In genomic region chr13:33612641-33613638, GRCh38 we compare ENCODE assay signal across 11 cellular contexts.
DNase-seq lines count a peak whose midpoint lies in the region; ATAC-seq and TF ChIP-seq lines count a peak whose summit lies in the region.
"Had no signal": no experiment of that assay in that cellular context is flagged by ENCODE, and none has a peak within 500 bp of the region (broad histone marks: within the 10 kb centered on the region; RNA-seq: fewer than 3 reads in every experiment).

No MANE protein-coding gene starts in this region.

- no peaks in the 10 kb centered on the region for H3K36me3 ChIP-seq in osteoblast (ENCODE audit: insufficient read depth, low read length)
- no peaks in the 10 kb centered on the region for H3K36me3 ChIP-seq in H7 (replicated peaks; ENCODE audit: control insufficient read depth, insufficient read depth, low read length)

- no peaks in the 10 kb centered on the region for H3K9me3 ChIP-seq in osteoblast (ENCODE audit: low read depth, low read length)

- H2AFZ ChIP-seq in osteoblast (ENCODE audit: low read length): no peak overlapping the region

- peak; percentile 61 for ATAC-seq in HG02571 (IDR thresholded peaks at IDR 0.05; ENCODE audit: unreplicated experiment)

- H4K20me1 ChIP-seq in osteoblast (ENCODE audit: insufficient read depth, low read length): no peaks in the 10 kb centered on the region

- peaks cover 15% of the 10 kb centered on the region for H3K4me1 ChIP-seq in osteoblast (ENCODE audit: insufficient read depth, low read length)

- H3K4me3 ChIP-seq in osteoblast (ENCODE audit: insufficient read depth, low read length) (no peak overlapping the region), H7 (ENCODE audit: insufficient read depth, low read depth, low read length) (no peak overlapping the region)

- no peak for TF ChIP-seq CTCF in osteoblast (IDR thresholded peaks at IDR 0.05; ENCODE audit: extremely low read depth, low read depth, low read length)

- DNase-seq in activated naive CD4-positive, alpha-beta T cell treated with Interleukin-2 at 50 U/mL for 16 hours: peak; percentile 15
- DNase-seq in activated naive CD4-positive, alpha-beta T cell (lab: John Stamatoyannopoulos, UW): no peak
- DNase-seq in RPMI7951 (ENCODE audit: low read depth) (peak; percentile 38), osteoblast (ENCODE audit: insufficient read length, low spot score, missing footprints) (peak; percentile 23), NCI-H2227 treated with DMSO at 0.1 percent for 48 hours (lab: John Stamatoyannopoulos, UW) (no peak), H7 (no peak), ureter (ENCODE audit: low spot score) (no peak)
- DNase-seq: activated CD8-positive, alpha-beta memory T cell treated with anti-CD3 and anti-CD28 coated beads for 24 hours; cortex of kidney; KBM-7 had no signal

- H3K27me3 ChIP-seq in osteoblast (ENCODE audit: insufficient read depth, low read length): peaks cover 3% of the 10 kb centered on the region
- H3K27me3 ChIP-seq in H7 (ENCODE audit: control insufficient read depth, insufficient read depth, low read length): no peaks in the 10 kb centered on the region

- no peak overlapping the region for H3K27ac ChIP-seq in osteoblast (ENCODE audit: low read depth, low read length)

- no peak overlapping the region for H3K4me2 ChIP-seq in osteoblast (ENCODE audit: insufficient read depth, low read length)

- no peaks in the 10 kb centered on the region for H3K79me2 ChIP-seq in osteoblast (ENCODE audit: insufficient read depth, low read length)

Comparison
In these comparisons a context has a peak if more than half of its experiments do, and no peak if none do; other contexts are left out.
1. DNase-seq: peak in activated naive CD4-positive, alpha-beta T cell treated with Interleukin-2 at 50 U/mL for 16 hours (single experiment), RPMI7951 (single experiment) and osteoblast (single experiment); none in activated naive CD4-positive, alpha-beta T cell (0 of 4), NCI-H2227 treated with DMSO at 0.1 percent for 48 hours (single experiment), H7 (single experiment) and ureter (single experiment).